ENCODE assay signal across 32 cellular contexts in the genomic region with DNA sequence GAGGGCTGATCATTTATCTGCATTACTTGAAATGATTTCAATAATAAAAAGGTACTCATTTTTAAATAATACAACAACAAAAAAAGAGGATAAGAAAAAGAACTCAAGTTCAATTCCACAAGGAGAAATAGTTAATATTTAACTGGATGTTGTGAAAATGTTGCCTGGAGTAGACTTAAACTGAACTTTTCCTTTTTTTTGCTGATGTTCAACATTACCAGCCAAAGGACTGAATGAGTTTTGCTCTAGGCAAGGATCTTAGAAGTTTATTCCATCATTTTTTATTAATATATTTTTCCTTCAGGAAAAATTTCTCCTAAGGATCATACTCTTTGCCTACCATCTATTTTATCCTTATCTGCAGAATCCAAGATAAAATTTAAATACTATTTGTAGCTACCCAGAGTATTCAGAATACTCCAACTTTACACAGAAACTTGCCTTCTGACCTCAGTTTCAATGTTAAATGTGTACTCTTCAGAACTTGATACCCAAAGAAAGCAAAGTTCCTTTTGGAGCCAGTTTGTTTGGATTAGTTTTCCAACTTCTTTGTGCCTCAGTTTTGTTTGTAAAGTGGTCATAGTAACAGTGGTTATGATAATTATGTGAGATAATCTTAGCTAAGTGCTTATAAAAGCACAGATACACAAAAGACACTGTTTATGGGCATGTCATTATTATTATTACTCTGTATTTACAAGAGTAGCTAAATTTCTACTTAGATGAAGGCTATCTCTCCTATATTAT. TPM values are rescaled to one million over a fixed set of nuclear protein-coding genes. Genes with fewer than 3 reads are reported as not detected.
DNase-seq lines count a peak whose midpoint lies in the region; ATAC-seq and TF ChIP-seq lines count a peak whose summit lies in the region.
"Had no signal": no experiment of that assay in that cellular context is flagged by ENCODE, and none has a peak within 500 bp of the region (broad histone marks: within the 10 kb centered on the region; RNA-seq: fewer than 3 reads in every experiment).

No MANE protein-coding gene starts in this region.

- no peaks in the 10 kb centered on the region for H3K9me3 Mint-ChIP-seq in progenitor cell of endocrine pancreas (ENCODE audit: low read depth)
- H3K9me3 Mint-ChIP-seq: activated naive CD4-positive, alpha-beta T cell treated with anti-CD3 and anti-CD28 coated beads, Interleukin-2, amount 10 ng/mL, durations not matched to agents 7 days and 5 days; natural killer cell; stimulated activated naive CD8-positive, alpha-beta T cell treated with anti-CD3 and anti-CD28 coated beads, Interleukin-15, amount 100 ng/mL, for 72 hours had no signal

- no peak overlapping the region for H3K27ac ChIP-seq in aorta (ENCODE audit: low read depth in 1 of 2, low read length in 2 of 2)
- H3K27ac ChIP-seq: heart left ventricle, parathyroid adenoma, RWPE1, SK-N-MC, VCaP had no signal

- H3K4me3 Mint-ChIP-seq in progenitor cell of endocrine pancreas (ENCODE audit: low read depth) = no peak overlapping the region
- H3K4me3 Mint-ChIP-seq: activated naive CD4-positive, alpha-beta T cell treated with anti-CD3 and anti-CD28 coated beads, Interleukin-2, amount 10 ng/mL, durations not matched to agents 7 days and 5 days; natural killer cell; stimulated activated naive CD8-positive, alpha-beta T cell treated with anti-CD3 and anti-CD28 coated beads, Interleukin-15, amount 100 ng/mL, for 72 hours had no signal

- no peaks in the 10 kb centered on the region for H3K4me1 ChIP-seq in aorta (ENCODE audit: control insufficient read depth in 1 of 2, insufficient read depth in 2 of 2, low read length in 2 of 2)
- H3K4me1 ChIP-seq: BE2C, parathyroid adenoma, thyroid gland had no signal

- H3K36me3 ChIP-seq in aorta (ENCODE audit: control insufficient read depth in 1 of 2, insufficient read depth in 2 of 2, low read length in 1 of 2) = no peaks in the 10 kb centered on the region
- H3K36me3 ChIP-seq: heart left ventricle, thyroid gland had no signal

- H3K4me1 Mint-ChIP-seq in progenitor cell of endocrine pancreas (ENCODE audit: low read depth) = peaks cover 19% of the 10 kb centered on the region

- no peak for TF ChIP-seq CTCF in progenitor cell of endocrine pancreas (IDR thresholded peaks at IDR 0.05; ENCODE audit: unreplicated experiment)

- peaks cover 6% of the 10 kb centered on the region for H3K36me3 Mint-ChIP-seq in progenitor cell of endocrine pancreas (ENCODE audit: insufficient read depth)
- H3K36me3 Mint-ChIP-seq: natural killer cell had no signal

- H3K27me3 ChIP-seq in aorta (ENCODE audit: control insufficient read depth in 1 of 2, insufficient read depth in 2 of 2, low read length in 1 of 2) = no peaks in the 10 kb centered on the region
- H3K27me3 ChIP-seq: BE2C, heart left ventricle, thyroid gland had no signal

- no peaks in the 10 kb centered on the region for H3K9me3 ChIP-seq in aorta (ENCODE audit: control insufficient read depth, low read length)
- H3K9me3 ChIP-seq: BE2C, heart left ventricle, thyroid gland had no signal

- no peaks in the 10 kb centered on the region for H3K27me3 Mint-ChIP-seq in progenitor cell of endocrine pancreas
- H3K27me3 Mint-ChIP-seq: activated naive CD4-positive, alpha-beta T cell treated with anti-CD3 and anti-CD28 coated beads, Interleukin-2, amount 10 ng/mL, durations not matched to agents 7 days and 5 days; stimulated activated naive CD8-positive, alpha-beta T cell treated with anti-CD3 and anti-CD28 coated beads, Interleukin-15, amount 100 ng/mL, for 72 hours had no signal

- intact Hi-C loops in aorta (cut with DNase I) = no loop called here

- no peak overlapping the region for H3K4me3 ChIP-seq in aorta (ENCODE audit: low read length in 2 of 2)
- H3K4me3 ChIP-seq: heart left ventricle, SK-N-MC, thyroid gland had no signal

- ATAC-seq in aorta (ENCODE audit: low FRiP score) = no peak
- ATAC-seq in HG03457 (IDR thresholded peaks at IDR 0.05; ENCODE audit: unreplicated experiment) = no peak
- ATAC-seq: heart left ventricle; left colon; natural killer cell; sciatic nerve; stimulated activated naive CD8-positive, alpha-beta T cell treated with anti-CD3 and anti-CD28 coated beads, Interleukin-15, amount 100 ng/mL, for 72 hours had no signal

- peak overlapping the region; percentile 16 for H3K27ac Mint-ChIP-seq in progenitor cell of endocrine pancreas
- H3K27ac Mint-ChIP-seq: activated naive CD4-positive, alpha-beta T cell treated with anti-CD3 and anti-CD28 coated beads, Interleukin-2, amount 10 ng/mL, durations not matched to agents 7 days and 5 days; stimulated activated naive CD8-positive, alpha-beta T cell treated with anti-CD3 and anti-CD28 coated beads, Interleukin-15, amount 100 ng/mL, for 72 hours had no signal

- DNase-seq in DMS53 (lab: John Stamatoyannopoulos, UW) (peak; percentile 28), DMS53 treated with DMSO at 0.1 percent for 48 hours (lab: John Stamatoyannopoulos, UW; ENCODE audit: unreplicated experiment) (no peak), M059J (ENCODE audit: low read depth) (peak; percentile 54), fibroblast of peridontal ligament (ENCODE audit: extremely low read depth) (peak; percentile 57), progenitor cell of endocrine pancreas (ENCODE audit: low spot score, unreplicated experiment) (no peak), NAMALWA (ENCODE audit: low spot score) (no peak), aorta (no peak)
- DNase-seq: 8988T; activated CD4-positive, alpha-beta T cell treated with anti-CD3 and anti-CD28 coated beads for 48 hours; activated naive CD4-positive, alpha-beta T cell treated with anti-CD3 and anti-CD28 coated beads, Interleukin-2, amount 10 ng/mL, durations not matched to agents 7 days and 5 days; anterior cingulate cortex; BE2C; central memory CD4-positive, alpha-beta T cell; foreskin fibroblast; heart left ventricle; Kasumi-1; left colon; natural killer cell; NCI-H1105; NCI-H2081; NCI-H345; NCI-H774; stimulated activated naive CD8-positive, alpha-beta T cell treated with anti-CD3 and anti-CD28 coated beads, Interleukin-15, amount 100 ng/mL, for 72 hours; thyroid gland had no signal

RNA-seq across cellular contexts. Expression of a gene that starts 12.8 kb away (rescaled TPM):
- 23.0 and 24.0 TPM in 2 replicates for total RNA-seq in M059J (2014; rRNA removed; shearing (Covaris generic))
- total RNA-seq in progenitor cell of endocrine pancreas (10.3 and 11.5 TPM in 2 replicates), aorta (under 1 TPM; 0.65 to 0.69 TPM)
- under 1 TPM; under 0.01 to 0.08 TPM for polyA plus RNA-seq in aorta

RNA-seq across cellular contexts. Expression of a gene that starts 30.8 kb away (rescaled TPM):
- total RNA-seq in M059J (2014; rRNA removed; shearing (Covaris generic)) = not detected in 2 replicates
- not detected in 2 replicates for total RNA-seq in progenitor cell of endocrine pancreas
- under 1 TPM in 1 of 2 donors, not detected in 1; 0.23 TPM for total RNA-seq in aorta
- not detected for polyA plus RNA-seq in aorta
- total RNA-seq: dermis microvascular lymphatic vessel endothelial cell, H4, left colon, sciatic nerve, thyroid gland had no signal
- polyA plus RNA-seq: heart left ventricle had no signal

RNA-seq across cellular contexts. Expression of a gene that starts 32.7 kb away (rescaled TPM):
- 0.22 and 0.54 TPM in 2 replicates for total RNA-seq in M059J (2014; rRNA removed; shearing (Covaris generic))
- total RNA-seq in progenitor cell of endocrine pancreas (0.12 TPM in 1 of 2 replicates, not detected in the other), aorta (under 1 TPM in 1 of 2 donors, not detected in 1; 0.19 TPM)
- polyA plus RNA-seq in aorta = not detected
- total RNA-seq: dermis microvascular lymphatic vessel endothelial cell had no signal
- polyA plus RNA-seq: heart left ventricle had no signal

Comparison
In these comparisons a context has a peak if more than half of its experiments do, and no peak if none do; other contexts are left out.
1. DNase-seq: peak in DMS53 (single experiment), M059J (single experiment) and fibroblast of peridontal ligament (single experiment); none in DMS53 treated with DMSO at 0.1 percent for 48 hours (single experiment), progenitor cell of endocrine pancreas (single experiment), NAMALWA (single experiment) and aorta (0 of 2).